1 cellular context compared by ENCODE assay signal in the genomic region with DNA sequence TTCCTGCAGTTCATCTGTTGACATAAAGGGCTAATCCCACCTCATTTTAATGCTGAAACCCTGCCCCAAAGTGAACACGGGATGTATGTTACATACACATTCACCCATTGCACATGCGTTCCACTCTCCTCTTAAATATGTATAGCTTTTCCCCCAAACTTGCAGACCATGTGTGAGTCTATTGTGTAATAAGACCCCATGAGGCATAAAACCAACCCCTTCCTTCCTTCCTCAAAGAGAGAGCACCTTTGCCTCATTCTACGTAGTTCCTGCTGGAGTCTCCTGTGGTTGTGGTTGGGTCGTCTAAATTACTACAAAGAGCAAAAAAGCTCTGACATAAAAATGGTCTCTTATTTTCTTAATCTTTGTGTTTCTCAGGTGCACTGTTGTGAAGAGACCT.
TF ChIP-seq lines count a peak whose summit lies in the region.

No MANE protein-coding gene starts in this region.

TF ChIP-seq in GM23338, 12 proteins besides CTCF, POLR2A, EP300 and RAD21 (continued from another document):
- TF ChIP-seq, protein P1, sequence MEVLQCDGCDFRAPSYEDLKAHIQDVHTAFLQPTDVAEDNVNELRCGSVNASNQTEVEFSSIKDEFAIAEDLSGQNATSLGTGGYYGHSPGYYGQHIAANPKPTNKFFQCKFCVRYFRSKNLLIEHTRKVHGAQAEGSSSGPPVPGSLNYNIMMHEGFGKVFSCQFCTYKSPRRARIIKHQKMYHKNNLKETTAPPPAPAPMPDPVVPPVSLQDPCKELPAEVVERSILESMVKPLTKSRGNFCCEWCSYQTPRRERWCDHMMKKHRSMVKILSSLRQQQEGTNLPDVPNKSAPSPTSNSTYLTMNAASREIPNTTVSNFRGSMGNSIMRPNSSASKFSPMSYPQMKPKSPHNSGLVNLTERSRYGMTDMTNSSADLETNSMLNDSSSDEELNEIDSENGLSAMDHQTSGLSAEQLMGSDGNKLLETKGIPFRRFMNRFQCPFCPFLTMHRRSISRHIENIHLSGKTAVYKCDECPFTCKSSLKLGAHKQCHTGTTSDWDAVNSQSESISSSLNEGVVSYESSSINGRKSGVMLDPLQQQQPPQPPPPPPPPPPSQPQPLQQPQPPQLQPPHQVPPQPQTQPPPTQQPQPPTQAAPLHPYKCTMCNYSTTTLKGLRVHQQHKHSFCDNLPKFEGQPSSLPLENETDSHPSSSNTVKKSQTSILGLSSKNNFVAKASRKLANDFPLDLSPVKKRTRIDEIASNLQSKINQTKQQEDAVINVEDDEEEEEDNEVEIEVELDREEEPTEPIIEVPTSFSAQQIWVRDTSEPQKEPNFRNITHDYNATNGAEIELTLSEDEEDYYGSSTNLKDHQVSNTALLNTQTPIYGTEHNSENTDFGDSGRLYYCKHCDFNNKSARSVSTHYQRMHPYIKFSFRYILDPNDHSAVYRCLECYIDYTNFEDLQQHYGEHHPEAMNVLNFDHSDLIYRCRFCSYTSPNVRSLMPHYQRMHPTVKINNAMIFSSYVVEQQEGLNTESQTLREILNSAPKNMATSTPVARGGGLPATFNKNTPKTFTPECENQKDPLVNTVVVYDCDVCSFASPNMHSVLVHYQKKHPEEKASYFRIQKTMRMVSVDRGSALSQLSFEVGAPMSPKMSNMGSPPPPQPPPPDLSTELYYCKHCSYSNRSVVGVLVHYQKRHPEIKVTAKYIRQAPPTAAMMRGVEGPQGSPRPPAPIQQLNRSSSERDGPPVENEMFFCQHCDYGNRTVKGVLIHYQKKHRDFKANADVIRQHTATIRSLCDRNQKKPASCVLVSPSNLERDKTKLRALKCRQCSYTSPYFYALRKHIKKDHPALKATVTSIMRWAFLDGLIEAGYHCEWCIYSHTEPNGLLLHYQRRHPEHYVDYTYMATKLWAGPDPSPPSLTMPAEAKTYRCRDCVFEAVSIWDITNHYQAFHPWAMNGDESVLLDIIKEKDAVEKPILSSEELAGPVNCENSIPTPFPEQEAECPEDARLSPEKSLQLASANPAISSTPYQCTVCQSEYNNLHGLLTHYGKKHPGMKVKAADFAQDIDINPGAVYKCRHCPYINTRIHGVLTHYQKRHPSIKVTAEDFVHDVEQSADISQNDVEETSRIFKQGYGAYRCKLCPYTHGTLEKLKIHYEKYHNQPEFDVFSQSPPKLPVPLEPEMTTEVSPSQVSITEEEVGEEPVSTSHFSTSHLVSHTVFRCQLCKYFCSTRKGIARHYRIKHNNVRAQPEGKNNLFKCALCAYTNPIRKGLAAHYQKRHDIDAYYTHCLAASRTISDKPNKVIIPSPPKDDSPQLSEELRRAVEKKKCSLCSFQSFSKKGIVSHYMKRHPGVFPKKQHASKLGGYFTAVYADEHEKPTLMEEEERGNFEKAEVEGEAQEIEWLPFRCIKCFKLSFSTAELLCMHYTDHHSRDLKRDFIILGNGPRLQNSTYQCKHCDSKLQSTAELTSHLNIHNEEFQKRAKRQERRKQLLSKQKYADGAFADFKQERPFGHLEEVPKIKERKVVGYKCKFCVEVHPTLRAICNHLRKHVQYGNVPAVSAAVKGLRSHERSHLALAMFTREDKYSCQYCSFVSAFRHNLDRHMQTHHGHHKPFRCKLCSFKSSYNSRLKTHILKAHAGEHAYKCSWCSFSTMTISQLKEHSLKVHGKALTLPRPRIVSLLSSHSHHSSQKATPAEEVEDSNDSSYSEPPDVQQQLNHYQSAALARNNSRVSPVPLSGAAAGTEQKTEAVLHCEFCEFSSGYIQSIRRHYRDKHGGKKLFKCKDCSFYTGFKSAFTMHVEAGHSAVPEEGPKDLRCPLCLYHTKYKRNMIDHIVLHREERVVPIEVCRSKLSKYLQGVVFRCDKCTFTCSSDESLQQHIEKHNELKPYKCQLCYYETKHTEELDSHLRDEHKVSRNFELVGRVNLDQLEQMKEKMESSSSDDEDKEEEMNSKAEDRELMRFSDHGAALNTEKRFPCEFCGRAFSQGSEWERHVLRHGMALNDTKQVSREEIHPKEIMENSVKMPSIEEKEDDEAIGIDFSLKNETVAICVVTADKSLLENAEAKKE (CRISPR knock-in tag; IDR thresholded peaks at IDR 0.05): no peak
- TF ChIP-seq STAT1 (IDR thresholded peaks at IDR 0.05; ENCODE audit: unreplicated experiment): no peak
- TF ChIP-seq, protein P2, sequence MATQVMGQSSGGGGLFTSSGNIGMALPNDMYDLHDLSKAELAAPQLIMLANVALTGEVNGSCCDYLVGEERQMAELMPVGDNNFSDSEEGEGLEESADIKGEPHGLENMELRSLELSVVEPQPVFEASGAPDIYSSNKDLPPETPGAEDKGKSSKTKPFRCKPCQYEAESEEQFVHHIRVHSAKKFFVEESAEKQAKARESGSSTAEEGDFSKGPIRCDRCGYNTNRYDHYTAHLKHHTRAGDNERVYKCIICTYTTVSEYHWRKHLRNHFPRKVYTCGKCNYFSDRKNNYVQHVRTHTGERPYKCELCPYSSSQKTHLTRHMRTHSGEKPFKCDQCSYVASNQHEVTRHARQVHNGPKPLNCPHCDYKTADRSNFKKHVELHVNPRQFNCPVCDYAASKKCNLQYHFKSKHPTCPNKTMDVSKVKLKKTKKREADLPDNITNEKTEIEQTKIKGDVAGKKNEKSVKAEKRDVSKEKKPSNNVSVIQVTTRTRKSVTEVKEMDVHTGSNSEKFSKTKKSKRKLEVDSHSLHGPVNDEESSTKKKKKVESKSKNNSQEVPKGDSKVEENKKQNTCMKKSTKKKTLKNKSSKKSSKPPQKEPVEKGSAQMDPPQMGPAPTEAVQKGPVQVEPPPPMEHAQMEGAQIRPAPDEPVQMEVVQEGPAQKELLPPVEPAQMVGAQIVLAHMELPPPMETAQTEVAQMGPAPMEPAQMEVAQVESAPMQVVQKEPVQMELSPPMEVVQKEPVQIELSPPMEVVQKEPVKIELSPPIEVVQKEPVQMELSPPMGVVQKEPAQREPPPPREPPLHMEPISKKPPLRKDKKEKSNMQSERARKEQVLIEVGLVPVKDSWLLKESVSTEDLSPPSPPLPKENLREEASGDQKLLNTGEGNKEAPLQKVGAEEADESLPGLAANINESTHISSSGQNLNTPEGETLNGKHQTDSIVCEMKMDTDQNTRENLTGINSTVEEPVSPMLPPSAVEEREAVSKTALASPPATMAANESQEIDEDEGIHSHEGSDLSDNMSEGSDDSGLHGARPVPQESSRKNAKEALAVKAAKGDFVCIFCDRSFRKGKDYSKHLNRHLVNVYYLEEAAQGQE (IDR thresholded peaks at IDR 0.05; ENCODE audit: unreplicated experiment): no peak
- no peak for TF ChIP-seq NANOG (IDR thresholded peaks at IDR 0.05; ENCODE audit: borderline replicate concordance)
- TF ChIP-seq ZNF331 (CRISPR knock-in tag; IDR thresholded peaks at IDR 0.05; ENCODE audit: low read depth): no peak
- TF ChIP-seq, protein P3, sequence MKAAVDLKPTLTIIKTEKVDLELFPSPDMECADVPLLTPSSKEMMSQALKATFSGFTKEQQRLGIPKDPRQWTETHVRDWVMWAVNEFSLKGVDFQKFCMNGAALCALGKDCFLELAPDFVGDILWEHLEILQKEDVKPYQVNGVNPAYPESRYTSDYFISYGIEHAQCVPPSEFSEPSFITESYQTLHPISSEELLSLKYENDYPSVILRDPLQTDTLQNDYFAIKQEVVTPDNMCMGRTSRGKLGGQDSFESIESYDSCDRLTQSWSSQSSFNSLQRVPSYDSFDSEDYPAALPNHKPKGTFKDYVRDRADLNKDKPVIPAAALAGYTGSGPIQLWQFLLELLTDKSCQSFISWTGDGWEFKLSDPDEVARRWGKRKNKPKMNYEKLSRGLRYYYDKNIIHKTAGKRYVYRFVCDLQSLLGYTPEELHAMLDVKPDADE (IDR thresholded peaks at IDR 0.05): no peak
- no peak for TF ChIP-seq CREB1 (CRISPR knock-in tag; IDR thresholded peaks at IDR 0.05; ENCODE audit: low read depth)
- TF ChIP-seq EZH2 (IDR thresholded peaks at IDR 0.05; ENCODE audit: low read depth, unreplicated experiment): no peak
- TF ChIP-seq EZH2phosphoT487 (IDR thresholded peaks at IDR 0.05; ENCODE audit: unreplicated experiment): no peak
